12 cellular contexts compared by ENCODE assay signal in genomic region chr21:14454642-14455009, GRCh38.
A peak's percentile ranks its signal among the peaks of the same experiment; 100 is the strongest.
DNase-seq lines count a peak whose midpoint lies in the region; ATAC-seq, FAIRE-seq and TF ChIP-seq lines count a peak whose summit lies in the region.
"Had no signal": no experiment of that assay in that cellular context is flagged by ENCODE, and none has a peak within 500 bp of the region (broad histone marks: within the 10 kb centered on the region; RNA-seq: fewer than 3 reads in every experiment).

No MANE protein-coding gene starts in this region.

- H3K27ac Mint-ChIP-seq in activated naive CD8-positive, alpha-beta T cell treated with anti-CD3 and anti-CD28 coated beads for 36 hours = peak overlapping the region; percentile 96

- H3K9me3 Mint-ChIP-seq in activated naive CD8-positive, alpha-beta T cell treated with anti-CD3 and anti-CD28 coated beads for 36 hours = peaks cover 6% of the 10 kb centered on the region

- peak; percentile 90 for FAIRE-seq in GM18507 (lab: Jason Lieb, UNC)
- FAIRE-seq: G401.6, HepG2 had no signal

- H3K27me3 ChIP-seq in mammary epithelial cell (ENCODE audit: insufficient read depth, low read length) (peaks cover 4% of the 10 kb centered on the region), spleen (replicated peaks in 1 of 7) (no peaks in the 10 kb centered on the region)
- H3K27me3 ChIP-seq: heart left ventricle had no signal

- CTCF ChIA-PET in mammary epithelial cell (lab: Charles Lee; ENCODE audit: low non-redundant PET) = no interaction called here

- no peak overlapping the region for H2AFZ ChIP-seq in mammary epithelial cell (ENCODE audit: low read depth, low read length)

- H4K20me1 ChIP-seq in mammary epithelial cell (ENCODE audit: insufficient read depth, low read length) = no peaks in the 10 kb centered on the region

- H3K4me3 ChIP-seq in mammary epithelial cell (replicated peaks in 1 of 3; ENCODE audit: insufficient read depth in 1 of 3, low read depth in 2 of 3, low read length in 3 of 3) = no peak overlapping the region
- H3K4me3 ChIP-seq in spleen = no peak overlapping the region
- H3K4me3 ChIP-seq: heart left ventricle had no signal

- H3K9me3 ChIP-seq in mammary epithelial cell (replicated peaks; ENCODE audit: insufficient read depth, low read length) (no peaks in the 10 kb centered on the region), spleen (no peaks in the 10 kb centered on the region)
- H3K9me3 ChIP-seq: heart left ventricle had no signal

- no TSS peak for BruUV-seq in mammary epithelial cell (replicated peaks; lab: Mats Ljungman, UMichigan)

- H3K4me1 Mint-ChIP-seq in activated naive CD8-positive, alpha-beta T cell treated with anti-CD3 and anti-CD28 coated beads for 36 hours = peaks cover 55% of the 10 kb centered on the region

- peak; percentile 63 for ATAC-seq in HG03066 (IDR thresholded peaks at IDR 0.05; ENCODE audit: low read depth, unreplicated experiment)
- ATAC-seq: heart left ventricle; HepG2; naive thymus-derived CD4-positive, alpha-beta T cell had no signal

- no peaks in the 10 kb centered on the region for H3K79me2 ChIP-seq in mammary epithelial cell (ENCODE audit: insufficient read depth, low read length)

- DNase-seq in GM18507 (ENCODE audit: extremely low spot score, insufficient read length, low read depth) (no peak), GM20000 (ENCODE audit: low spot score) (peak; percentile 25), NCI-H1930 (lab: John Stamatoyannopoulos, UW) (no peak), activated gamma-delta T cell treated with Interleukin-2 at 50 U/mL for 16 hours (no peak), mammary epithelial cell (no peak), spleen (no peak)
- DNase-seq in activated naive CD8-positive, alpha-beta T cell treated with anti-CD3 and anti-CD28 coated beads for 36 hours = no peak
- DNase-seq: heart left ventricle; naive thymus-derived CD4-positive, alpha-beta T cell had no signal

- no peak for TF ChIP-seq POLR2A in spleen (IDR thresholded peaks at IDR 0.05)

- no peaks in the 10 kb centered on the region for H3K4me1 ChIP-seq in mammary epithelial cell (ENCODE audit: insufficient read depth, low read length)
- H3K4me1 ChIP-seq in spleen = peaks cover 0 to 14% (median 0%) of the 10 kb centered on the region in 6 donors
- H3K4me1 ChIP-seq: heart left ventricle had no signal

- dilution Hi-C loops in mammary epithelial cell (cut with HindIII; ENCODE audit: low sequenced_read_pairs) = no loop called here

- TF ChIP-seq CTCF in GM20000 (IDR thresholded peaks at IDR 0.05; ENCODE audit: extremely low read depth, missing control alignments) = no peak
- TF ChIP-seq CTCF in mammary epithelial cell (conservative IDR thresholded peaks at IDR 0.05 in 1 of 2, IDR thresholded peaks at IDR 0.05 in 1 of 2; ENCODE audit: extremely low read depth in 1 of 2, insufficient read depth in 1 of 2, low read depth in 1 of 2, low read length in 2 of 2) = no peak
- TF ChIP-seq CTCF in spleen (IDR thresholded peaks at IDR 0.05 in 8 of 11, conservative IDR thresholded peaks at IDR 0.05 in 3 of 11) = no peak

- peak overlapping the region; percentile 7 for H3K4me3 Mint-ChIP-seq in activated naive CD8-positive, alpha-beta T cell treated with anti-CD3 and anti-CD28 coated beads for 36 hours

- no peak overlapping the region for H3K9ac ChIP-seq in mammary epithelial cell (ENCODE audit: insufficient read depth, low read length)

- in situ Hi-C loops in mammary epithelial cell (cut with MboI; ENCODE audit: low sequenced_read_pairs in 2 of 2) = no loop called here

- 91% methylated on average over 2 of the region's 2 CpGs for WGBS in mammary epithelial cell (ENCODE audit: low coverage, missing lambda C conversion rate)
- WGBS in spleen, 5 donors = 49 to 74% (median 68%) methylated on average over 2 of the region's 2 CpGs

- H3K27ac ChIP-seq in mammary epithelial cell (ENCODE audit: insufficient read depth, low read depth, low read length) (no peak overlapping the region), spleen (no peak overlapping the region)
- H3K27ac ChIP-seq: heart left ventricle had no signal

- H3K36me3 ChIP-seq in mammary epithelial cell (ENCODE audit: insufficient read depth, low read length) (no peaks in the 10 kb centered on the region), spleen (no peaks in the 10 kb centered on the region)
- H3K36me3 ChIP-seq: heart left ventricle had no signal

- intact Hi-C loops in mammary epithelial cell (cut with micrococcal nuclease) (loop anchor here (5.0 kb wide), 1 partner anchor 283 kb away; no protein-coding TSS in a partner anchor), spleen (cut with DNase I; ENCODE audit: low total_unique reads) (no loop called here)

- peaks cover 7% of the 10 kb centered on the region for H3K27me3 Mint-ChIP-seq in activated naive CD8-positive, alpha-beta T cell treated with anti-CD3 and anti-CD28 coated beads for 36 hours
- H3K27me3 Mint-ChIP-seq: naive thymus-derived CD4-positive, alpha-beta T cell had no signal

- peaks cover 23% of the 10 kb centered on the region for H3K36me3 Mint-ChIP-seq in activated naive CD8-positive, alpha-beta T cell treated with anti-CD3 and anti-CD28 coated beads for 36 hours

- H3K4me2 ChIP-seq in mammary epithelial cell (ENCODE audit: insufficient read depth, low read depth, low read length) = no peak overlapping the region
